ENCODE assay signal across 8 cellular contexts in the genomic region with DNA sequence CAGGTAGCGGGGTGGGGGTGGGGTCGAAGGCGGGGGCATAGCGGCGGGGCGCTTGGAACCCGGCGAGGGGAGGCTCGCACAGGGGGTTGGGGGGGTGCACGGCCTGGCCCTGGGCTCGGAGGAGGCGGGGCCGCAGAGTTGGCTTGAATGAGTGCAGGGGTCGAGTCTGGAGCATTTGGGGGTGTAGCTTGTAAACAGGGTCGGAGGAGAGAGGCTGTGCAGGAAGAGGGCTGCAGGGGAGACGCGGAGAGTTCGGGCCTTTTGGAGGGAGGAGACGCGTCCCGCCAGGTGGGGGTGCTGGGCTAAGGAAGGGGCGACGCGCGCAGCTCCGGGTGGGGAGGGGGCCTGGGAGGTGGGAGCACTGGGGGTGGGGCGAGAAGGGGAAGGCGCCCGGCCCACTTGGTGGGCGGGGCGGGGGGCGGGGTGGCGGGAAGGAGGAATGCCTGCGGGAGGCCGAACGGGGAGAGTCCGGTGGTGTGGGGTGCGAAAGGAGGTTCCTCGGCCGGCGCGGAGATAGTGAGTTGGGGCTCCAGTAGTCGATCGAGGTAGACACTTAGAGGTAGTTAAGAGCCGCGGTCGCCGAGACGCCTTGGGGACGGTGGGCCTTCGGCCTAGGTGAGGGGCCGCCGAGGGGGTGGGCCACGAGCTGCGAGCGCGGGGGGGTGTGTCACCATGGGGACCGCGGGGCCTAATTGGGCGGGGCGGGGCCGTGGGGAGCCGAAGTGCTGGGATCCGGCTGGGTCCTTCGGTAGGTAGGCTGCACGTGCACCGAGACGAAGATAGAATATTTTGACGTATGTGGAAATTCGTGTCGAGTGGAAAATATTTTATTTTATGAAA. TPM values are rescaled to one million over a fixed set of nuclear protein-coding genes. Genes with fewer than 3 reads are reported as not detected.
A peak's percentile ranks its signal among the peaks of the same experiment; 100 is the strongest.
DNase-seq lines count a peak whose midpoint lies in the region; ATAC-seq, FAIRE-seq and TF ChIP-seq lines count a peak whose summit lies in the region.

No MANE protein-coding gene starts in this region.

- peak overlapping the region; percentile 86 to 99 (median 95) for H3K4me2 ChIP-seq in BLaER1 treated with 17β-estradiol and CSF1 and Interleukin-3, amounts not matched to agents 10 nM and 100 nM
- peak overlapping the region; percentile 89 to 94 for H3K4me2 ChIP-seq in H1 (ENCODE audit: insufficient read depth in 1 of 2, low read depth in 2 of 2, low read length in 2 of 2)

- H3K9ac ChIP-seq in BLaER1 treated with 17β-estradiol and CSF1 and Interleukin-3, amounts not matched to agents 10 nM and 100 nM, result peak overlapping the region; percentile 85 to 96 (median 92); a peak in 21 of 22 replicates
- H3K9ac ChIP-seq in H1 (replicated peaks in 1 of 4; ENCODE audit: extremely low read depth in 1 of 4, low read depth in 3 of 4, low read length in 3 of 4), result peak overlapping the region; percentile 76 to 97 (median 95)

- peak overlapping the region in 10 of 11 experiments; percentile 85 to 98 (median 93); a peak in 20 of 22 replicates for H3K27ac ChIP-seq in BLaER1 treated with 17β-estradiol and CSF1 and Interleukin-3, amounts not matched to agents 10 nM and 100 nM
- H3K27ac ChIP-seq in H1 (ENCODE audit: low read depth, low read length) (peak overlapping the region; percentile 93), mesodermal cell (ENCODE audit: low read depth, low read length, severe bottlenecking) (peak overlapping the region; percentile 93)

- H2BK20ac ChIP-seq in H1 (ENCODE audit: low read length), result no peak overlapping the region

- no peak overlapping the region for H2BK15ac ChIP-seq in H1 (ENCODE audit: low read length)

- H3K4me1 ChIP-seq in BLaER1 treated with 17β-estradiol and CSF1 and Interleukin-3, amounts not matched to agents 10 nM and 100 nM, result peaks cover 51 to 73% (median 63%) of the 10 kb centered on the region in 10 experiments
- H3K4me1 ChIP-seq in H1 (replicated peaks in 1 of 4; ENCODE audit: control insufficient read depth in 3 of 4, insufficient read depth in 4 of 4, low read length in 3 of 4) (peaks cover 0 to 8% (median 2%) of the 10 kb centered on the region in 4 experiments; a peak in 4 of 7 replicates), mesodermal cell (ENCODE audit: control insufficient read depth, insufficient read depth, low read length, poor library complexity, severe bottlenecking) (no peaks in the 10 kb centered on the region)

- no peak overlapping the region for H2AK5ac ChIP-seq in H1 (ENCODE audit: low read depth, low read length)

- 3% methylated on average over 14 of the region's 71 CpGs; no CpG with 5 or more reads in 1 of the 2 experiments for WGBS in H1 (ENCODE audit: extremely low coverage in 1 of 2, insufficient coverage in 1 of 2, insufficient read length in 1 of 2, insufficient replicate concordance in 2 of 2, low coverage in 1 of 2, low lambda C conversion rate in 2 of 2, missing lambda C conversion rate in 1 of 2), 2 experiments
- WGBS in mesodermal cell (ENCODE audit: insufficient coverage in 2 of 2), 2 experiments, result 0% methylated on average over 32 to 47 of the region's 71 CpGs

- H3K4ac ChIP-seq in H1 (replicated peaks; ENCODE audit: insufficient read length, low read depth, low read length), result no peak overlapping the region

- H2BK5ac ChIP-seq in H1 (ENCODE audit: low read depth, low read length), result peak overlapping the region; percentile 96

- peak overlapping the region; percentile 85; the same call in 1 of the 2 replicates for H4K8ac ChIP-seq in H1 (ENCODE audit: extremely low read depth, insufficient read depth, low read length)

- CTCF ChIA-PET in H1 (lab: Charles Lee; ENCODE audit: partially characterized antibody), result interaction anchor here (0.7 to 1.4 kb wide), 3 partner anchors 16 to 664 kb away, joined by 3 to 6 read pairs (median 5); no protein-coding TSS in a partner anchor

- H2BK120ac ChIP-seq in H1 (replicated peaks; ENCODE audit: low read depth, low read length), result no peak overlapping the region

- FAIRE-seq in H1 (lab: Jason Lieb, UNC), result no peak

- ATAC-seq in GM19351 (IDR thresholded peaks at IDR 0.05; ENCODE audit: unreplicated experiment), result peak; percentile 41
- peak; percentile 7 for ATAC-seq in HG03469 (IDR thresholded peaks at IDR 0.05; ENCODE audit: unreplicated experiment)

- peak; percentile 74 for DNase-seq in NCI-H774 (lab: John Stamatoyannopoulos, UW)
- peak; percentile 27 to 34 for DNase-seq in activated CD8-positive, alpha-beta memory T cell treated with anti-CD3 and anti-CD28 coated beads for 4 hours (ENCODE audit: low read depth in 2 of 2)
- peak; percentile 51 to 89 for DNase-seq in H1 (ENCODE audit: low read depth in 1 of 2, low spot score in 2 of 2)
- DNase-seq in stimulated activated CD8-positive, alpha-beta memory T cell treated with anti-CD3 and anti-CD28 coated beads, Interleukin-15, amount 100 ng/mL, for 4 hours (ENCODE audit: low read depth in 2 of 2), result peak; percentile 26 to 34

- H2AFZ ChIP-seq in H1 (ENCODE audit: low read length), result no peak overlapping the region

- TF ChIP-seq POLR2A in H1 (IDR thresholded peaks at IDR 0.05; ENCODE audit: control extremely low read depth in 1 of 2, low read depth in 2 of 2, low read length in 2 of 2), result peak in 1 of 2 experiments; percentile 50; a peak in 2 of 3 replicates

- no peak for TF ChIP-seq EP300 in H1 (IDR thresholded peaks at IDR 0.05; ENCODE audit: borderline replicate concordance in 1 of 2, low read depth in 2 of 2, low read length in 2 of 2)

- POLR2A ChIA-PET in H1 (lab: Charles Lee; ENCODE audit: partially characterized antibody), result interaction anchor here (0.9 to 2.4 kb wide), 22 partner anchors 9 to 439 kb away, joined by 3 to 12 read pairs (median 4); partner anchors contain the start of genes FBXO11 and MSH2

- H3K23ac ChIP-seq in H1 (ENCODE audit: insufficient read length), result no peak overlapping the region

- no peaks in the 10 kb centered on the region for H3K9me3 ChIP-seq in BLaER1 treated with 17β-estradiol and CSF1 and Interleukin-3, amounts not matched to agents 10 nM and 100 nM (replicated peaks in 1 of 11)
- H3K9me3 ChIP-seq in H1 (ENCODE audit: insufficient read depth in 2 of 2, low read depth in 1 of 2, low read length in 1 of 2) (no peaks in the 10 kb centered on the region), mesodermal cell (ENCODE audit: control insufficient read depth, low read length) (no peaks in the 10 kb centered on the region)

- H3K27me3 ChIP-seq in BLaER1 treated with 17β-estradiol and CSF1 and Interleukin-3, amounts not matched to agents 10 nM and 100 nM, result no peaks in the 10 kb centered on the region
- H3K27me3 ChIP-seq in H1 (replicated peaks in 1 of 4; ENCODE audit: control insufficient read depth in 3 of 4, extremely low read depth in 1 of 4, insufficient read depth in 3 of 4, low read length in 3 of 4), result no peaks in the 10 kb centered on the region

- H4K91ac ChIP-seq in H1 (replicated peaks; ENCODE audit: insufficient read length, low read length), result peak overlapping the region; percentile 96

- H3K79me2 ChIP-seq in H1 (ENCODE audit: control insufficient read depth in 1 of 2, insufficient read depth in 2 of 2, low read length in 2 of 2), result peaks cover 33 to 47% of the 10 kb centered on the region in 2 experiments

- H3K18ac ChIP-seq in H1 (ENCODE audit: extremely low read depth, low read length), result peak overlapping the region; percentile 88; the same call in 1 of the 2 replicates

- H3K4me3 ChIP-seq in BLaER1 treated with 17β-estradiol and CSF1 and Interleukin-3, amounts not matched to agents 10 nM and 100 nM, result peak overlapping the region; percentile 60 to 88 (median 73)
- H3K4me3 ChIP-seq in H1 (ENCODE audit: extremely low read depth in 1 of 4, insufficient read depth in 2 of 4, low read depth in 3 of 4, low read length in 4 of 4) (peak overlapping the region; percentile 62 to 98 (median 92)), mesodermal cell (ENCODE audit: extremely low read depth, insufficient read depth, low read length, poor library complexity, severe bottlenecking) (peak overlapping the region; percentile 93)

- no peak for TF ChIP-seq RAD21 in H1 (IDR thresholded peaks at IDR 0.05 in 1 of 2, conservative IDR thresholded peaks at IDR 0.05 in 1 of 2; ENCODE audit: low read depth in 2 of 2, low read length in 2 of 2)

- H3K14ac ChIP-seq in H1 (ENCODE audit: insufficient read length), result no peak overlapping the region

- peaks cover 2% of the 10 kb centered on the region; the same call in 1 of the 2 replicates for H3K79me1 ChIP-seq in H1 (ENCODE audit: low read depth, low read length)

- peaks cover 9% of the 10 kb centered on the region for H3K23me2 ChIP-seq in H1 (ENCODE audit: low read depth, low read length)

- H4K5ac ChIP-seq in H1 (ENCODE audit: insufficient read length, low read depth, low read length), result peak overlapping the region; percentile 94

- no peak for TF ChIP-seq CTCF in H1 (IDR thresholded peaks at IDR 0.05; ENCODE audit: control extremely low read depth in 1 of 3, insufficient read depth in 1 of 3, low read depth in 1 of 3, low read length in 3 of 3)

- peaks cover 49 to 95% (median 56%) of the 10 kb centered on the region in 11 experiments for H4K20me1 ChIP-seq in BLaER1 treated with 17β-estradiol and CSF1 and Interleukin-3, amounts not matched to agents 10 nM and 100 nM
- H4K20me1 ChIP-seq in H1 (replicated peaks in 1 of 2; ENCODE audit: control insufficient read depth in 1 of 2, insufficient read depth in 2 of 2, low read length in 2 of 2), result peaks cover 27 to 34% of the 10 kb centered on the region in 2 experiments

- H2BK12ac ChIP-seq in H1 (ENCODE audit: low read depth, low read length), result 0 out of 2 replicates have a peak overlapping the region, but pooled peaks have one; percentile 50

- peak overlapping the region; percentile 90 for H3K56ac ChIP-seq in H1 (replicated peaks; ENCODE audit: insufficient read length, low read depth, low read length)

- peaks cover 5 to 65% (median 48%) of the 10 kb centered on the region in 11 experiments; a peak in 20 of 22 replicates for H3K36me3 ChIP-seq in BLaER1 treated with 17β-estradiol and CSF1 and Interleukin-3, amounts not matched to agents 10 nM and 100 nM
- peaks cover 0 to 17% (median 0%) of the 10 kb centered on the region in 4 experiments; a peak in 3 of 8 replicates for H3K36me3 ChIP-seq in H1 (ENCODE audit: control insufficient read depth in 2 of 4, insufficient read depth in 4 of 4, low read length in 3 of 4)
- H3K36me3 ChIP-seq in mesodermal cell (ENCODE audit: control insufficient read depth, insufficient read depth, low read length), result peaks cover 22% of the 10 kb centered on the region

RNA-seq across cellular contexts. Expression of gene MSH6, which starts 0.8 kb away (rescaled TPM):
- total RNA-seq in H1 (2021; fragmentation: NEBNext Ultra II Directional; extraction: Animal tissue kit (Norgen Biotek cat#: 25700)), result 289 and 301 TPM in 2 replicates
- 45.8 and 53.6 TPM in 2 replicates for polyA plus RNA-seq in H1 (2011; rRNA removed)
- 93.5 TPM for polyA plus RNA-seq in H1 (2011; cell fraction: cytosol; rRNA removed)
- polyA plus RNA-seq in H1 (2011; cell fraction: nucleus; rRNA removed), result 46.6 TPM
- 133 to 180 TPM (median 152 TPM) in 4 replicates for polyA plus RNA-seq in H1 (2012, experiment 1 of 2)
- polyA plus RNA-seq in H1 (2012, experiment 2 of 2), result 6.6 TPM
- 107 TPM for polyA plus RNA-seq in H1 (2013, experiment 1 of 2)
- polyA plus RNA-seq in H1 (2013, experiment 2 of 2), result 101 TPM
- polyA minus RNA-seq in H1 (2011; rRNA and poly(A)+ RNA removed), result 106 and 121 TPM in 2 replicates
- polyA minus RNA-seq in H1 (2011; cell fraction: cytosol; rRNA and poly(A)+ RNA removed), result 111 TPM
- 73.3 TPM for polyA minus RNA-seq in H1 (2011; cell fraction: nucleus; rRNA and poly(A)+ RNA removed)
- 78.1 TPM for polyA plus RNA-seq in mesodermal cell (2013, experiment 1 of 2)
- polyA plus RNA-seq in mesodermal cell (2013, experiment 2 of 2), result 90.1 TPM

Comparison
In these comparisons a context has a peak if more than half of its experiments do, and no peak if none do; other contexts are left out.
1. Peak in every context shown above with its lines: DNase-seq, ATAC-seq, H3K4me3 ChIP-seq and H3K27ac ChIP-seq.